In genomic region chr2:37323176-37323575, GRCh38 we compare ENCODE assay signal across 8 cellular contexts. TPM values are rescaled to one million over a fixed set of nuclear protein-coding genes. Genes with fewer than 3 reads are reported as not detected.
A peak's percentile ranks its signal among the peaks of the same experiment; 100 is the strongest.
DNase-seq lines count a peak whose midpoint lies in the region; ATAC-seq and TF ChIP-seq lines count a peak whose summit lies in the region.

No MANE protein-coding gene starts in this region.

- no peak for TF ChIP-seq EP300 in sigmoid colon (IDR thresholded peaks at IDR 0.05)

- H3K4me1 ChIP-seq in esophagus squamous epithelium (peaks cover 4 to 61% (median 19%) of the 10 kb centered on the region in 3 donors), sigmoid colon (peaks cover 0 to 65% (median 52%) of the 10 kb centered on the region in 4 donors)

- intact Hi-C loops in esophagus squamous epithelium (cut with DNase I) = no loop called here
- intact Hi-C loops in sigmoid colon (cut with DNase I) = loop anchor here (5.0 kb wide), 1 partner anchor 51 kb away; no protein-coding TSS in a partner anchor

- no peak for TF ChIP-seq POLR2A in esophagus squamous epithelium (IDR thresholded peaks at IDR 0.05)
- TF ChIP-seq POLR2A in sigmoid colon (IDR thresholded peaks at IDR 0.05) = no peak

- DNase-seq in GM12864 (ENCODE audit: low read depth) = no peak
- peak; percentile 17 for DNase-seq in RPMI8226
- DNase-seq in esophagus squamous epithelium (lab: John Stamatoyannopoulos, UW) = no peak
- DNase-seq in sigmoid colon = no peak
- DNase-seq in activated gamma-delta T cell (lab: John Stamatoyannopoulos, UW) = no peak
- no peak for DNase-seq in SW 1271 (lab: John Stamatoyannopoulos, UW)
- no peak for DNase-seq in NCI-H1694 treated with DMSO at 0.1 percent for 48 hours (lab: John Stamatoyannopoulos, UW)

- WGBS in esophagus squamous epithelium, 2 donors = 11 to 20% methylated on average over 7 of the region's 7 CpGs
- 29 to 43% methylated on average over 7 of the region's 7 CpGs for WGBS in sigmoid colon, 2 donors

- no peak for ATAC-seq in GM21526 (IDR thresholded peaks at IDR 0.05; ENCODE audit: low FRiP score, unreplicated experiment)

- H3K4me3 ChIP-seq in GM12864 (ENCODE audit: low read depth, low read length) (peak overlapping the region; percentile 71), esophagus squamous epithelium (peak overlapping the region; percentile 78 to 96 (median 84)), sigmoid colon (peak overlapping the region; percentile 66 to 98 (median 86))

- H3K36me3 ChIP-seq in esophagus squamous epithelium (no peaks in the 10 kb centered on the region), sigmoid colon (no peaks in the 10 kb centered on the region)

- H3K27ac ChIP-seq in esophagus squamous epithelium = peak overlapping the region in 3 of 4 donors; percentile 88 to 95 (median 92)
- peak overlapping the region; percentile 86 to 96 (median 95) for H3K27ac ChIP-seq in sigmoid colon

- H3K27me3 ChIP-seq in esophagus squamous epithelium (no peaks in the 10 kb centered on the region), sigmoid colon (no peaks in the 10 kb centered on the region)

- TF ChIP-seq CTCF in GM12864 (IDR thresholded peaks at IDR 0.05; ENCODE audit: low read depth, low read length, missing control alignments) = no peak
- no peak for TF ChIP-seq CTCF in esophagus squamous epithelium (IDR thresholded peaks at IDR 0.05)
- TF ChIP-seq CTCF in sigmoid colon (IDR thresholded peaks at IDR 0.05) = no peak

- no peaks in the 10 kb centered on the region for H3K9me3 ChIP-seq in esophagus squamous epithelium
- no peaks in the 10 kb centered on the region for H3K9me3 ChIP-seq in sigmoid colon

RNA-seq across cellular contexts. Expression of gene PRKD3, which starts 1.5 kb away (rescaled TPM):
- total RNA-seq in esophagus squamous epithelium (10 to 100 TPM in 3 of 4 donors, 1 to 10 TPM in 1; 7.4 to 25.9 (median 23.2) TPM), sigmoid colon (10 to 100 TPM; 53.9 to 78.8 (median 71.9) TPM)
- polyA plus RNA-seq in sigmoid colon = 10 to 100 TPM in 1 of 3 donors, 1 to 10 TPM in 2; 4.4 to 11.0 (median 6.0) TPM

RNA-seq across cellular contexts. Expression of gene QPCT, which starts 21.3 kb away (rescaled TPM):
- total RNA-seq in esophagus squamous epithelium = 10 to 100 TPM in 2 of 4 donors, 1 to 10 TPM in 2; 2.1 to 13.7 (median 7.2) TPM
- 10 to 100 TPM; 65.8 to 94.9 (median 75.0) TPM for total RNA-seq in sigmoid colon
- polyA plus RNA-seq in sigmoid colon = 1 to 10 TPM; 1.2 to 5.9 (median 2.5) TPM

Comparison
In these comparisons a context has a peak if more than half of its experiments do, and no peak if none do; other contexts are left out.
1. RNA of gene QPCT, which starts 21.3 kb away (total RNA-seq): 65.8 to 94.9 TPM in sigmoid colon; 2.1 to 13.7 TPM in esophagus squamous epithelium; every median in the first group is over 4 times any median in the second.
2. Peak in every context shown above with its lines, with median percentiles within 50 percentile points of each other: H3K4me3 ChIP-seq.